Comparison of ENCODE assay signal across 21 cellular contexts in the genomic region with DNA sequence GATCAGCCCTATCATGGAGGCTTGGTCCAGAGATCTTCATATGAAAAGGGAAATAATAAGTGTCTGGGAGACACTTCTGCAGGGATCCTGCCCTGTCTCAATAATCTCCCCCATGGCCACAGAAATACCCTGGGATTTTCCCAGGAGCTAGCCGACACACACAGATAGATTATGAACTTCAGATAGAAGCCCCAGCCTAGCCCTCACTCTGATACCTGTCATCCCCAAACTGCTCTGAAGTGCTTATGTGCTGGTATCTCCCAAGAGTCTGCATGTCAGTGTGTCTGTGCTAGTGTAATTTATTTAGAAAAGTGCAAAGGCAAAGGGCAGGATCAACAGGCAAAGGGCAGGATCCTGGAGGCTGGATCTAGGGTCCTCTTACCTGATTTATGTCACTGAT. TPM values are rescaled to one million over a fixed set of nuclear protein-coding genes. Genes with fewer than 3 reads are reported as not detected.
DNase-seq lines count a peak whose midpoint lies in the region; ATAC-seq, FAIRE-seq and TF ChIP-seq lines count a peak whose summit lies in the region.
"Had no signal": no experiment of that assay in that cellular context is flagged by ENCODE, and none has a peak within 500 bp of the region (broad histone marks: within the 10 kb centered on the region; RNA-seq: fewer than 3 reads in every experiment).

No MANE protein-coding gene starts in this region.

- H3K79me2 ChIP-seq in keratinocyte (ENCODE audit: control insufficient read depth, insufficient read depth, low read length), result no peaks in the 10 kb centered on the region

- H3K27ac Mint-ChIP-seq in stimulated activated naive CD8-positive, alpha-beta T cell treated with anti-CD3 and anti-CD28 coated beads, Interleukin-15, amount 100 ng/mL, for 72 hours, result peak overlapping the region in 1 of 2 donors; percentile 63
- peak overlapping the region; percentile 49 for H3K27ac Mint-ChIP-seq in activated T-helper 17 cell treated with anti-CD3 and anti-CD28 coated beads, Interleukin-2, amount 50 U/mL, for 72 hours
- H3K27ac Mint-ChIP-seq: neural progenitor cell had no signal

- in situ Hi-C loops in gastrocnemius medialis (cut with MboI; ENCODE audit: low sequenced_read_pairs in 4 of 4), result no loop called here

- peaks cover 31% of the 10 kb centered on the region for H3K36me3 Mint-ChIP-seq in activated T-helper 17 cell treated with anti-CD3 and anti-CD28 coated beads, Interleukin-2, amount 50 U/mL, for 72 hours (ENCODE audit: low read depth)

- H3K4me1 Mint-ChIP-seq in stimulated activated naive CD8-positive, alpha-beta T cell treated with anti-CD3 and anti-CD28 coated beads, Interleukin-15, amount 100 ng/mL, for 72 hours, result peaks cover 11% of the 10 kb centered on the region
- H3K4me1 Mint-ChIP-seq in activated T-helper 17 cell treated with anti-CD3 and anti-CD28 coated beads, Interleukin-2, amount 50 U/mL, for 72 hours, result peaks cover 13% of the 10 kb centered on the region
- H3K4me1 Mint-ChIP-seq: neural progenitor cell had no signal

- peak overlapping the region; percentile 74 for H3K27ac ChIP-seq in keratinocyte (ENCODE audit: control insufficient read depth, insufficient read depth, low read length)
- H3K27ac ChIP-seq in gastrocnemius medialis, result no peak overlapping the region
- H3K27ac ChIP-seq: body of pancreas, colonic mucosa, neural progenitor cell had no signal

- H3K9ac ChIP-seq in keratinocyte (ENCODE audit: control insufficient read depth, extremely low read depth, insufficient read depth, low read length), result peak overlapping the region; percentile 44
- H3K9ac ChIP-seq: neural progenitor cell had no signal

- intact Hi-C loops in gastrocnemius medialis (cut with DNase I; ENCODE audit: low total_unique reads), result no loop called here

- no peak for TF ChIP-seq POLR2A in gastrocnemius medialis (IDR thresholded peaks at IDR 0.05)

- H3K27me3 ChIP-seq in keratinocyte (ENCODE audit: control insufficient read depth, extremely low read depth, insufficient read depth, low read length) (no peaks in the 10 kb centered on the region), gastrocnemius medialis (no peaks in the 10 kb centered on the region)
- H3K27me3 ChIP-seq: body of pancreas, colonic mucosa, neural progenitor cell had no signal

- no peaks in the 10 kb centered on the region for H3K27me3 Mint-ChIP-seq in stimulated activated naive CD8-positive, alpha-beta T cell treated with anti-CD3 and anti-CD28 coated beads, Interleukin-15, amount 100 ng/mL, for 72 hours
- H3K27me3 Mint-ChIP-seq in activated T-helper 17 cell treated with anti-CD3 and anti-CD28 coated beads, Interleukin-2, amount 50 U/mL, for 72 hours, result no peaks in the 10 kb centered on the region

- no peaks in the 10 kb centered on the region for H3K9me3 Mint-ChIP-seq in stimulated activated naive CD8-positive, alpha-beta T cell treated with anti-CD3 and anti-CD28 coated beads, Interleukin-15, amount 100 ng/mL, for 72 hours
- no peaks in the 10 kb centered on the region for H3K9me3 Mint-ChIP-seq in activated T-helper 17 cell treated with anti-CD3 and anti-CD28 coated beads, Interleukin-2, amount 50 U/mL, for 72 hours
- H3K9me3 Mint-ChIP-seq: activated naive CD4-positive, alpha-beta T cell treated with anti-CD3 and anti-CD28 coated beads, Interleukin-2, amount 50 U/mL, for 72 hours; neural progenitor cell had no signal

- no peak for FAIRE-seq in keratinocyte (lab: Jason Lieb, UNC)
- FAIRE-seq: islet of Langerhans had no signal

- peak overlapping the region; percentile 1 for H3K4me2 ChIP-seq in keratinocyte (ENCODE audit: control insufficient read depth, extremely low read depth, insufficient read depth, low read depth, low read length)
- H3K4me2 ChIP-seq: neural progenitor cell had no signal

- H3K4me1 ChIP-seq in keratinocyte (ENCODE audit: control insufficient read depth, extremely low read depth, insufficient read depth, low read length) (peaks cover 17% of the 10 kb centered on the region), gastrocnemius medialis (no peaks in the 10 kb centered on the region)
- H3K4me1 ChIP-seq: body of pancreas, Caco-2, colonic mucosa, neural progenitor cell had no signal

- ATAC-seq in stimulated activated naive CD8-positive, alpha-beta T cell treated with anti-CD3 and anti-CD28 coated beads, Interleukin-15, Interleukin-2, amounts not matched to agents 100 U/mL and 50 U/mL, for 24 hours, result peak; percentile 28
- ATAC-seq in stimulated activated naive CD8-positive, alpha-beta T cell treated with anti-CD3 and anti-CD28 coated beads, Interleukin-15, amount 100 ng/mL, for 72 hours, result no peak
- no peak for ATAC-seq in activated T-helper 17 cell treated with anti-CD3 and anti-CD28 coated beads, Interleukin-2, amount 50 U/mL, for 72 hours (replicated peaks)
- no peak for ATAC-seq in gastrocnemius medialis
- ATAC-seq: activated naive CD4-positive, alpha-beta T cell treated with anti-CD3 and anti-CD28 coated beads, Interleukin-2, amount 50 U/mL, for 72 hours; body of pancreas had no signal

- H4K20me1 ChIP-seq in keratinocyte (ENCODE audit: control insufficient read depth, extremely low read depth, insufficient read depth, low read length), result peaks cover 3% of the 10 kb centered on the region

- dilution Hi-C loops in keratinocyte (cut with MboI; ENCODE audit: extremely low pct_ligation_motif_present, low sequenced_read_pairs), result no loop called here

- no peak for DNase-seq in stimulated activated naive CD8-positive, alpha-beta T cell treated with anti-CD3 and anti-CD28 coated beads, Interleukin-15, Interleukin-2, amounts not matched to agents 100 U/mL and 50 U/mL, for 24 hours
- DNase-seq in stimulated activated naive CD8-positive, alpha-beta T cell treated with anti-CD3 and anti-CD28 coated beads, Interleukin-15, amount 100 ng/mL, for 72 hours, result no peak
- no peak for DNase-seq in keratinocyte (ENCODE audit: low read depth, low spot score)
- DNase-seq in C1 segment of cervical spinal cord (lab: John Stamatoyannopoulos, UW), result no peak
- no peak for DNase-seq in HK-2 (ENCODE audit: unreplicated experiment)
- no peak for DNase-seq in kidney glomerular epithelial cell (lab: John Stamatoyannopoulos, UW)
- DNase-seq in gastrocnemius medialis, result no peak
- DNase-seq: activated CD4-positive, alpha-beta T cell treated with anti-CD3 and anti-CD28 coated beads for 48 hours; body of pancreas; Caco-2; colonic mucosa; H7; mesenchymal stem cell; NCI-H1417 treated with DMSO at 0.1 percent for 48 hours; NCI-H2171 treated with DMSO at 0.1 percent for 48 hours; NCI-H526 treated with DMSO at 0.1 percent for 48 hours; stimulated activated CD4-positive, alpha-beta T cell treated with anti-CD3 and anti-CD28 coated beads, Interleukin-12 subunit alpha, Interleukin-12 subunit beta, amount 100 ng/mL, for 4 hours had no signal

- H3K4me3 ChIP-seq in keratinocyte (ENCODE audit: control insufficient read depth in 2 of 3, extremely low read depth in 1 of 3, insufficient read depth in 2 of 3, low read depth in 1 of 3, low read length in 3 of 3) (no peak overlapping the region), gastrocnemius medialis (no peak overlapping the region)
- H3K4me3 ChIP-seq: body of pancreas, colonic mucosa, neural progenitor cell had no signal

- TF ChIP-seq CTCF in keratinocyte (optimal IDR thresholded peaks at IDR 0.05 in 1 of 3, IDR thresholded peaks at IDR 0.05 in 1 of 3, conservative IDR thresholded peaks at IDR 0.05 in 1 of 3; ENCODE audit: extremely low read depth in 1 of 3, insufficient read depth in 2 of 3, low read length in 3 of 3), result no peak
- TF ChIP-seq CTCF in gastrocnemius medialis (IDR thresholded peaks at IDR 0.05 in 4 of 5, conservative IDR thresholded peaks at IDR 0.05 in 1 of 5), result no peak

- H3K4me3 Mint-ChIP-seq in stimulated activated naive CD8-positive, alpha-beta T cell treated with anti-CD3 and anti-CD28 coated beads, Interleukin-15, amount 100 ng/mL, for 72 hours, result no peak overlapping the region
- no peak overlapping the region for H3K4me3 Mint-ChIP-seq in activated T-helper 17 cell treated with anti-CD3 and anti-CD28 coated beads, Interleukin-2, amount 50 U/mL, for 72 hours
- H3K4me3 Mint-ChIP-seq: neural progenitor cell had no signal

- no peak overlapping the region for H2AFZ ChIP-seq in keratinocyte (ENCODE audit: control insufficient read depth, low read length)
- H2AFZ ChIP-seq: neural progenitor cell had no signal

- no peaks in the 10 kb centered on the region for H3K9me1 ChIP-seq in keratinocyte (ENCODE audit: control insufficient read depth, extremely low read depth, insufficient read depth, low read length)

- peaks cover 23 to 28% of the 10 kb centered on the region in 2 experiments for H3K36me3 ChIP-seq in keratinocyte (ENCODE audit: control insufficient read depth in 2 of 2, extremely low read depth in 1 of 2, insufficient read depth in 2 of 2, low read length in 2 of 2)
- peaks cover 0 to 25% of the 10 kb centered on the region in 2 donors for H3K36me3 ChIP-seq in gastrocnemius medialis
- H3K36me3 ChIP-seq: neural progenitor cell had no signal

- H3K9me3 ChIP-seq in keratinocyte (ENCODE audit: control insufficient read depth, low read depth, low read length) (no peaks in the 10 kb centered on the region), gastrocnemius medialis (no peaks in the 10 kb centered on the region)
- H3K9me3 ChIP-seq: body of pancreas, Caco-2, colonic mucosa had no signal

RNA-seq across cellular contexts. Expression of gene ZNF766, which starts 38.7 kb away (rescaled TPM):
- 10 to 100 TPM; 18.4 to 31.4 TPM for total RNA-seq in activated T-helper 17 cell treated with anti-CD3 and anti-CD28 coated beads, Interleukin-2, amount 50 U/mL, for 72 hours
- 7.5 to 10.6 TPM (median 7.9 TPM) in 3 replicates for polyA plus RNA-seq in keratinocyte
- 12.9 TPM for polyA plus RNA-seq in keratinocyte (2011; ENCODE audit: low read depth)
- polyA plus RNA-seq in keratinocyte (2011; cell fraction: cytosol; rRNA removed), result 4.5 and 10.6 TPM in 2 replicates
- 8.8 and 10.4 TPM in 2 replicates for polyA plus RNA-seq in keratinocyte (2011; cell fraction: nucleus; rRNA removed)
- 8.1 and 9.1 TPM in 2 replicates for polyA plus RNA-seq in keratinocyte (2012; ENCODE audit: low replicate concordance)
- polyA minus RNA-seq in keratinocyte, result 0.95 to 14.9 TPM (median 5.9 TPM) in 3 replicates
- 8.6 TPM for polyA minus RNA-seq in keratinocyte (2011; cell fraction: cytosol; rRNA and poly(A)+ RNA removed)
- polyA minus RNA-seq in keratinocyte (2011; cell fraction: nucleus; rRNA and poly(A)+ RNA removed), result 3.9 and 10.3 TPM in 2 replicates
- total RNA-seq in gastrocnemius medialis, result 10 to 100 TPM in 1 of 4 donors, 1 to 10 TPM in 3; 6.6 to 11.6 (median 7.7) TPM

RNA-seq across cellular contexts. Expression of gene PPP2R1A, which starts 40.8 kb away (rescaled TPM):
- 100 to 1,000 TPM; 165 to 201 TPM for total RNA-seq in activated T-helper 17 cell treated with anti-CD3 and anti-CD28 coated beads, Interleukin-2, amount 50 U/mL, for 72 hours
- 130 to 187 TPM (median 179 TPM) in 3 replicates for polyA plus RNA-seq in keratinocyte
- polyA plus RNA-seq in keratinocyte (2011; ENCODE audit: low read depth), result 55.5 TPM
- polyA plus RNA-seq in keratinocyte (2011; cell fraction: cytosol; rRNA removed), result 165 and 249 TPM in 2 replicates
- 149 and 202 TPM in 2 replicates for polyA plus RNA-seq in keratinocyte (2011; cell fraction: nucleus; rRNA removed)
- polyA plus RNA-seq in keratinocyte (2012; ENCODE audit: low replicate concordance), result 236 and 289 TPM in 2 replicates
- 329 to 421 TPM (median 419 TPM) in 3 replicates for polyA minus RNA-seq in keratinocyte
- polyA minus RNA-seq in keratinocyte (2011; cell fraction: cytosol; rRNA and poly(A)+ RNA removed), result 375 TPM
- 123 and 191 TPM in 2 replicates for polyA minus RNA-seq in keratinocyte (2011; cell fraction: nucleus; rRNA and poly(A)+ RNA removed)
- 100 to 1,000 TPM; 263 to 302 (median 290) TPM for total RNA-seq in gastrocnemius medialis

RNA-seq across cellular contexts. Expression of gene ZNF836, which starts 59.3 kb away (rescaled TPM):
- 10 to 100 TPM in 1 of 2 donors, 1 to 10 TPM in 1; 8.8 to 15.1 TPM for total RNA-seq in activated T-helper 17 cell treated with anti-CD3 and anti-CD28 coated beads, Interleukin-2, amount 50 U/mL, for 72 hours
- polyA plus RNA-seq in keratinocyte, result 3.3 to 5.0 TPM (median 3.8 TPM) in 3 replicates
- 2.8 TPM for polyA plus RNA-seq in keratinocyte (2011; ENCODE audit: low read depth)
- polyA plus RNA-seq in keratinocyte (2011; cell fraction: cytosol; rRNA removed), result 3.3 and 4.4 TPM in 2 replicates
- polyA plus RNA-seq in keratinocyte (2011; cell fraction: nucleus; rRNA removed), result 7.9 and 9.8 TPM in 2 replicates
- 7.0 and 13.3 TPM in 2 replicates for polyA plus RNA-seq in keratinocyte (2012; ENCODE audit: low replicate concordance)
- polyA minus RNA-seq in keratinocyte, result 5.6 to 11.5 TPM (median 6.5 TPM) in 3 replicates
- 1.9 TPM for polyA minus RNA-seq in keratinocyte (2011; cell fraction: cytosol; rRNA and poly(A)+ RNA removed)
- 5.8 and 10.9 TPM in 2 replicates for polyA minus RNA-seq in keratinocyte (2011; cell fraction: nucleus; rRNA and poly(A)+ RNA removed)
- 1 to 10 TPM; 1.2 to 4.9 (median 2.3) TPM for total RNA-seq in gastrocnemius medialis
